ENCODE assay signal across 2 cellular contexts in genomic region chr1:180948357-180948756, GRCh38.
A peak's percentile ranks its signal among the peaks of the same experiment; 100 is the strongest.
TF ChIP-seq lines count a peak whose summit lies in the region.

No MANE protein-coding gene starts in this region.

TF ChIP-seq in K562, 482 proteins besides CTCF, POLR2A, EP300 and RAD21 (continues in another document):
- TF ChIP-seq ZNF79 (CRISPR knock-in tag; IDR thresholded peaks at IDR 0.05; ENCODE audit: low read depth): no peak
- TF ChIP-seq FOXA1 (IDR thresholded peaks at IDR 0.05; ENCODE audit: borderline replicate concordance): no peak
- no peak for TF ChIP-seq ZNF23 (CRISPR knock-in tag; IDR thresholded peaks at IDR 0.05)
- TF ChIP-seq HNRNPK (IDR thresholded peaks at IDR 0.05; ENCODE audit: low read depth, low read length, poor library complexity, severe bottlenecking): no peak
- no peak for TF ChIP-seq KAT7 (CRISPR knock-in tag; IDR thresholded peaks at IDR 0.05; ENCODE audit: borderline replicate concordance)
- TF ChIP-seq SRSF7 (optimal IDR thresholded peaks at IDR 0.05; ENCODE audit: low read depth, low read length): no peak
- TF ChIP-seq ATF3 (IDR thresholded peaks at IDR 0.05): 0 out of 2 replicates have a peak, but pooled peaks have one; percentile 17
- TF ChIP-seq ATF3 (CRISPR knock-in tag; conservative IDR thresholded peaks at IDR 0.05): no peak
- no peak for TF ChIP-seq ZNF146 (CRISPR knock-in tag; IDR thresholded peaks at IDR 0.05; ENCODE audit: unreplicated experiment)
- no peak for TF ChIP-seq RAD51 (IDR thresholded peaks at IDR 0.05; ENCODE audit: borderline replicate concordance, low read depth)
- no peak for TF ChIP-seq TAF15 (IDR thresholded peaks at IDR 0.05; ENCODE audit: low read depth, low read length)
- TF ChIP-seq CUX1 (CRISPR knock-in tag; IDR thresholded peaks at IDR 0.05): no peak
- no peak for TF ChIP-seq MAZ (CRISPR knock-in tag; conservative IDR thresholded peaks at IDR 0.05 in 1 of 2, IDR thresholded peaks at IDR 0.05 in 1 of 2)
- no peak for TF ChIP-seq SIN3A (IDR thresholded peaks at IDR 0.05; ENCODE audit: borderline replicate concordance in 2 of 2, control insufficient read depth in 1 of 2, low read depth in 2 of 2, low read length in 2 of 2)
- TF ChIP-seq YY1 (IDR thresholded peaks at IDR 0.05; ENCODE audit: borderline replicate concordance in 1 of 3, control insufficient read depth in 1 of 3, extremely low read depth in 1 of 3, insufficient read depth in 3 of 3, insufficient read length in 1 of 3, insufficient replicate concordance in 2 of 3, low read depth in 1 of 3, low read length in 2 of 3): peak in 2 of 3 experiments; percentile 32 to 74
- TF ChIP-seq ILK (tag; IDR thresholded peaks at IDR 0.05; ENCODE audit: borderline replicate concordance, low read depth): no peak
- no peak for TF ChIP-seq ZEB2 (IDR thresholded peaks at IDR 0.05)
- TF ChIP-seq ZNF583 (CRISPR knock-in tag; IDR thresholded peaks at IDR 0.05): no peak
- TF ChIP-seq MIER1 (IDR thresholded peaks at IDR 0.05; ENCODE audit: low read depth): no peak
- TF ChIP-seq MLX (CRISPR knock-in tag; conservative IDR thresholded peaks at IDR 0.05): no peak
- no peak for TF ChIP-seq CAMTA2 (CRISPR knock-in tag; conservative IDR thresholded peaks at IDR 0.05)
- no peak for TF ChIP-seq CREB5 (CRISPR knock-in tag; IDR thresholded peaks at IDR 0.05)

TF ChIP-seq in HepG2, 621 proteins besides CTCF, POLR2A, EP300 and RAD21:
- no peak for TF ChIP-seq NR1H2 (CRISPR knock-in tag; IDR thresholded peaks at IDR 0.05; ENCODE audit: borderline replicate concordance, low read depth)
- TF ChIP-seq CEBPB (IDR thresholded peaks at IDR 0.05; ENCODE audit: borderline replicate concordance, low read depth, low read length): peak; percentile 49
